ENCODE assay signal across 1 cellular context in genomic region chr7:32587431-32587948, GRCh38.
A peak's percentile ranks its signal among the peaks of the same experiment; 100 is the strongest.
TF ChIP-seq lines count a peak whose summit lies in the region.

No MANE protein-coding gene starts in this region.

TF ChIP-seq in HepG2, 621 proteins besides CTCF, POLR2A, EP300 and RAD21 (continued from another document and continues in another):
- TF ChIP-seq, protein P1, sequence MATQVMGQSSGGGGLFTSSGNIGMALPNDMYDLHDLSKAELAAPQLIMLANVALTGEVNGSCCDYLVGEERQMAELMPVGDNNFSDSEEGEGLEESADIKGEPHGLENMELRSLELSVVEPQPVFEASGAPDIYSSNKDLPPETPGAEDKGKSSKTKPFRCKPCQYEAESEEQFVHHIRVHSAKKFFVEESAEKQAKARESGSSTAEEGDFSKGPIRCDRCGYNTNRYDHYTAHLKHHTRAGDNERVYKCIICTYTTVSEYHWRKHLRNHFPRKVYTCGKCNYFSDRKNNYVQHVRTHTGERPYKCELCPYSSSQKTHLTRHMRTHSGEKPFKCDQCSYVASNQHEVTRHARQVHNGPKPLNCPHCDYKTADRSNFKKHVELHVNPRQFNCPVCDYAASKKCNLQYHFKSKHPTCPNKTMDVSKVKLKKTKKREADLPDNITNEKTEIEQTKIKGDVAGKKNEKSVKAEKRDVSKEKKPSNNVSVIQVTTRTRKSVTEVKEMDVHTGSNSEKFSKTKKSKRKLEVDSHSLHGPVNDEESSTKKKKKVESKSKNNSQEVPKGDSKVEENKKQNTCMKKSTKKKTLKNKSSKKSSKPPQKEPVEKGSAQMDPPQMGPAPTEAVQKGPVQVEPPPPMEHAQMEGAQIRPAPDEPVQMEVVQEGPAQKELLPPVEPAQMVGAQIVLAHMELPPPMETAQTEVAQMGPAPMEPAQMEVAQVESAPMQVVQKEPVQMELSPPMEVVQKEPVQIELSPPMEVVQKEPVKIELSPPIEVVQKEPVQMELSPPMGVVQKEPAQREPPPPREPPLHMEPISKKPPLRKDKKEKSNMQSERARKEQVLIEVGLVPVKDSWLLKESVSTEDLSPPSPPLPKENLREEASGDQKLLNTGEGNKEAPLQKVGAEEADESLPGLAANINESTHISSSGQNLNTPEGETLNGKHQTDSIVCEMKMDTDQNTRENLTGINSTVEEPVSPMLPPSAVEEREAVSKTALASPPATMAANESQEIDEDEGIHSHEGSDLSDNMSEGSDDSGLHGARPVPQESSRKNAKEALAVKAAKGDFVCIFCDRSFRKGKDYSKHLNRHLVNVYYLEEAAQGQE (IDR thresholded peaks at IDR 0.05; ENCODE audit: borderline replicate concordance in 1 of 2, low read depth in 1 of 2, low read length in 2 of 2): 0 out of 4 replicates have a peak, but pooled peaks of 1 of the 2 experiments have one; percentile 13
- TF ChIP-seq ZFP90 (CRISPR knock-in tag; IDR thresholded peaks at IDR 0.05; ENCODE audit: borderline replicate concordance): no peak
- TF ChIP-seq, protein P2, sequence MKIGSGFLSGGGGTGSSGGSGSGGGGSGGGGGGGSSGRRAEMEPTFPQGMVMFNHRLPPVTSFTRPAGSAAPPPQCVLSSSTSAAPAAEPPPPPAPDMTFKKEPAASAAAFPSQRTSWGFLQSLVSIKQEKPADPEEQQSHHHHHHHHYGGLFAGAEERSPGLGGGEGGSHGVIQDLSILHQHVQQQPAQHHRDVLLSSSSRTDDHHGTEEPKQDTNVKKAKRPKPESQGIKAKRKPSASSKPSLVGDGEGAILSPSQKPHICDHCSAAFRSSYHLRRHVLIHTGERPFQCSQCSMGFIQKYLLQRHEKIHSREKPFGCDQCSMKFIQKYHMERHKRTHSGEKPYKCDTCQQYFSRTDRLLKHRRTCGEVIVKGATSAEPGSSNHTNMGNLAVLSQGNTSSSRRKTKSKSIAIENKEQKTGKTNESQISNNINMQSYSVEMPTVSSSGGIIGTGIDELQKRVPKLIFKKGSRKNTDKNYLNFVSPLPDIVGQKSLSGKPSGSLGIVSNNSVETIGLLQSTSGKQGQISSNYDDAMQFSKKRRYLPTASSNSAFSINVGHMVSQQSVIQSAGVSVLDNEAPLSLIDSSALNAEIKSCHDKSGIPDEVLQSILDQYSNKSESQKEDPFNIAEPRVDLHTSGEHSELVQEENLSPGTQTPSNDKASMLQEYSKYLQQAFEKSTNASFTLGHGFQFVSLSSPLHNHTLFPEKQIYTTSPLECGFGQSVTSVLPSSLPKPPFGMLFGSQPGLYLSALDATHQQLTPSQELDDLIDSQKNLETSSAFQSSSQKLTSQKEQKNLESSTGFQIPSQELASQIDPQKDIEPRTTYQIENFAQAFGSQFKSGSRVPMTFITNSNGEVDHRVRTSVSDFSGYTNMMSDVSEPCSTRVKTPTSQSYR (CRISPR knock-in tag; IDR thresholded peaks at IDR 0.05; ENCODE audit: borderline replicate concordance): no peak
- TF ChIP-seq NBN (conservative IDR thresholded peaks at IDR 0.05): no peak
- TF ChIP-seq, protein P3, sequence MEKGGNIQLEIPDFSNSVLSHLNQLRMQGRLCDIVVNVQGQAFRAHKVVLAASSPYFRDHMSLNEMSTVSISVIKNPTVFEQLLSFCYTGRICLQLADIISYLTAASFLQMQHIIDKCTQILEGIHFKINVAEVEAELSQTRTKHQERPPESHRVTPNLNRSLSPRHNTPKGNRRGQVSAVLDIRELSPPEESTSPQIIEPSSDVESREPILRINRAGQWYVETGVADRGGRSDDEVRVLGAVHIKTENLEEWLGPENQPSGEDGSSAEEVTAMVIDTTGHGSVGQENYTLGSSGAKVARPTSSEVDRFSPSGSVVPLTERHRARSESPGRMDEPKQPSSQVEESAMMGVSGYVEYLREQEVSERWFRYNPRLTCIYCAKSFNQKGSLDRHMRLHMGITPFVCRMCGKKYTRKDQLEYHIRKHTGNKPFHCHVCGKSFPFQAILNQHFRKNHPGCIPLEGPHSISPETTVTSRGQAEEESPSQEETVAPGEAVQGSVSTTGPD (CRISPR knock-in tag; IDR thresholded peaks at IDR 0.05): no peak
- no peak for TF ChIP-seq ESRRA (CRISPR knock-in tag; IDR thresholded peaks at IDR 0.05; ENCODE audit: low read depth)
- TF ChIP-seq FOSL1 (CRISPR knock-in tag; IDR thresholded peaks at IDR 0.05; ENCODE audit: borderline replicate concordance): no peak
- TF ChIP-seq ZNF557 (CRISPR knock-in tag; IDR thresholded peaks at IDR 0.05): no peak
- TF ChIP-seq SMAD3 (CRISPR knock-in tag; IDR thresholded peaks at IDR 0.05): no peak
- TF ChIP-seq TCF7 (IDR thresholded peaks at IDR 0.05; ENCODE audit: low read depth): no peak
- no peak for TF ChIP-seq ZNF264 (CRISPR knock-in tag; IDR thresholded peaks at IDR 0.05)
- no peak for TF ChIP-seq PRPF4 (IDR thresholded peaks at IDR 0.05; ENCODE audit: low read depth, low read length, poor library complexity, severe bottlenecking)
- TF ChIP-seq KDM5A (IDR thresholded peaks at IDR 0.05; ENCODE audit: borderline replicate concordance, low read length): no peak
- TF ChIP-seq ZNF496 (CRISPR knock-in tag; IDR thresholded peaks at IDR 0.05; ENCODE audit: insufficient replicate concordance): no peak
- TF ChIP-seq NFIB (CRISPR knock-in tag; IDR thresholded peaks at IDR 0.05; ENCODE audit: borderline replicate concordance): no peak
- peak; percentile 27; the same call in 1 of the 3 replicates for TF ChIP-seq MXI1 (IDR thresholded peaks at IDR 0.05; ENCODE audit: borderline replicate concordance, low read depth, low read length)
- TF ChIP-seq NKX3-1 (CRISPR knock-in tag; IDR thresholded peaks at IDR 0.05): no peak
- TF ChIP-seq BCL6 (CRISPR knock-in tag; IDR thresholded peaks at IDR 0.05): peak; percentile 15; the same call in 1 of the 2 replicates
- TF ChIP-seq MTF2 (CRISPR knock-in tag; IDR thresholded peaks at IDR 0.05; ENCODE audit: borderline replicate concordance): no peak
- TF ChIP-seq NFKBIZ (CRISPR knock-in tag; IDR thresholded peaks at IDR 0.05): no peak
- TF ChIP-seq MBNL3 (CRISPR knock-in tag; conservative IDR thresholded peaks at IDR 0.05): no peak
- no peak for TF ChIP-seq ZSCAN25 (CRISPR knock-in tag; IDR thresholded peaks at IDR 0.05)
- TF ChIP-seq ZNF891 (CRISPR knock-in tag; IDR thresholded peaks at IDR 0.05): no peak
- no peak for TF ChIP-seq ZNF781 (CRISPR knock-in tag; IDR thresholded peaks at IDR 0.05; ENCODE audit: borderline replicate concordance, not compliant biosample characterization)
- no peak for TF ChIP-seq SAFB2 (CRISPR knock-in tag; IDR thresholded peaks at IDR 0.05; ENCODE audit: borderline replicate concordance, low read depth)
- TF ChIP-seq PAWR (CRISPR knock-in tag; IDR thresholded peaks at IDR 0.05; ENCODE audit: borderline replicate concordance): no peak
- TF ChIP-seq, protein P4, sequence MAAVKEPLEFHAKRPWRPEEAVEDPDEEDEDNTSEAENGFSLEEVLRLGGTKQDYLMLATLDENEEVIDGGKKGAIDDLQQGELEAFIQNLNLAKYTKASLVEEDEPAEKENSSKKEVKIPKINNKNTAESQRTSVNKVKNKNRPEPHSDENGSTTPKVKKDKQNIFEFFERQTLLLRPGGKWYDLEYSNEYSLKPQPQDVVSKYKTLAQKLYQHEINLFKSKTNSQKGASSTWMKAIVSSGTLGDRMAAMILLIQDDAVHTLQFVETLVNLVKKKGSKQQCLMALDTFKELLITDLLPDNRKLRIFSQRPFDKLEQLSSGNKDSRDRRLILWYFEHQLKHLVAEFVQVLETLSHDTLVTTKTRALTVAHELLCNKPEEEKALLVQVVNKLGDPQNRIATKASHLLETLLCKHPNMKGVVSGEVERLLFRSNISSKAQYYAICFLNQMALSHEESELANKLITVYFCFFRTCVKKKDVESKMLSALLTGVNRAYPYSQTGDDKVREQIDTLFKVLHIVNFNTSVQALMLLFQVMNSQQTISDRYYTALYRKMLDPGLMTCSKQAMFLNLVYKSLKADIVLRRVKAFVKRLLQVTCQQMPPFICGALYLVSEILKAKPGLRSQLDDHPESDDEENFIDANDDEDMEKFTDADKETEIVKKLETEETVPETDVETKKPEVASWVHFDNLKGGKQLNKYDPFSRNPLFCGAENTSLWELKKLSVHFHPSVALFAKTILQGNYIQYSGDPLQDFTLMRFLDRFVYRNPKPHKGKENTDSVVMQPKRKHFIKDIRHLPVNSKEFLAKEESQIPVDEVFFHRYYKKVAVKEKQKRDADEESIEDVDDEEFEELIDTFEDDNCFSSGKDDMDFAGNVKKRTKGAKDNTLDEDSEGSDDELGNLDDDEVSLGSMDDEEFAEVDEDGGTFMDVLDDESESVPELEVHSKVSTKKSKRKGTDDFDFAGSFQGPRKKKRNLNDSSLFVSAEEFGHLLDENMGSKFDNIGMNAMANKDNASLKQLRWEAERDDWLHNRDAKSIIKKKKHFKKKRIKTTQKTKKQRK (IDR thresholded peaks at IDR 0.05; ENCODE audit: low read length): no peak
- TF ChIP-seq NR2C2 (CRISPR knock-in tag; IDR thresholded peaks at IDR 0.05; ENCODE audit: borderline replicate concordance): no peak
- TF ChIP-seq, protein P5, sequence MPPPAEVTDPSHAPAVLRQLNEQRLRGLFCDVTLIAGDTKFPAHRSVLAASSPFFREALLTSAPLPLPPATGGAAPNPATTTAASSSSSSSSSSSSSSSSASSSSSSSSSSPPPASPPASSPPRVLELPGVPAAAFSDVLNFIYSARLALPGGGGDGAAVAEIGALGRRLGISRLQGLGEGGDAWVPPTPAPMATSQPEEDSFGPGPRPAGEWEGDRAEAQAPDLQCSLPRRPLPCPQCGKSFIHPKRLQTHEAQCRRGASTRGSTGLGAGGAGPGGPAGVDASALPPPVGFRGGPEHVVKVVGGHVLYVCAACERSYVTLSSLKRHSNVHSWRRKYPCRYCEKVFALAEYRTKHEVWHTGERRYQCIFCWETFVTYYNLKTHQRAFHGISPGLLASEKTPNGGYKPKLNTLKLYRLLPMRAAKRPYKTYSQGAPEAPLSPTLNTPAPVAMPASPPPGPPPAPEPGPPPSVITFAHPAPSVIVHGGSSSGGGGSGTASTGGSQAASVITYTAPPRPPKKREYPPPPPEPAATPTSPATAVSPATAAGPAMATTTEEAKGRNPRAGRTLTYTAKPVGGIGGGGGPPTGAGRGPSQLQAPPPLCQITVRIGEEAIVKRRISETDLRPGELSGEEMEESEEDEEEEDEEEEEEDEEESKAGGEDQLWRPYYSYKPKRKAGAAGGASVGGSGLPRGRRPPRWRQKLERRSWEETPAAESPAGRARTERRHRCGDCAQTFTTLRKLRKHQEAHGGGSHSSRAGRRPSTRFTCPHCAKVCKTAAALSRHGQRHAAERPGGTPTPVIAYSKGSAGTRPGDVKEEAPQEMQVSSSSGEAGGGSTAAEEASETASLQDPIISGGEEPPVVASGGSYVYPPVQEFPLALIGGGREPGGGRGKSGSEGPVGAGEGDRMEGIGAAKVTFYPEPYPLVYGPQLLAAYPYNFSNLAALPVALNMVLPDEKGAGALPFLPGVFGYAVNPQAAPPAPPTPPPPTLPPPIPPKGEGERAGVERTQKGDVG (CRISPR knock-in tag; IDR thresholded peaks at IDR 0.05; ENCODE audit: borderline replicate concordance): no peak
- TF ChIP-seq, protein P6, sequence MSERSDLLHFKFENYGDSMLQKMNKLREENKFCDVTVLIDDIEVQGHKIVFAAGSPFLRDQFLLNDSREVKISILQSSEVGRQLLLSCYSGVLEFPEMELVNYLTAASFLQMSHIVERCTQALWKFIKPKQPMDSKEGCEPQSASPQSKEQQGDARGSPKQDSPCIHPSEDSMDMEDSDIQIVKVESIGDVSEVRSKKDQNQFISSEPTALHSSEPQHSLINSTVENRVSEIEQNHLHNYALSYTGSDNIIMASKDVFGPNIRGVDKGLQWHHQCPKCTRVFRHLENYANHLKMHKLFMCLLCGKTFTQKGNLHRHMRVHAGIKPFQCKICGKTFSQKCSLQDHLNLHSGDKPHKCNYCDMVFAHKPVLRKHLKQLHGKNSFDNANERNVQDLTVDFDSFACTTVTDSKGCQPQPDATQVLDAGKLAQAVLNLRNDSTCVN (CRISPR knock-in tag; IDR thresholded peaks at IDR 0.05; ENCODE audit: borderline replicate concordance): no peak
- no peak for TF ChIP-seq RCOR2 (CRISPR knock-in tag; IDR thresholded peaks at IDR 0.05)
- TF ChIP-seq NCOR1 (IDR thresholded peaks at IDR 0.05; ENCODE audit: borderline replicate concordance, low read length): peak; percentile 28; the same call in 1 of the 2 replicates
- TF ChIP-seq ZNF124 (CRISPR knock-in tag; IDR thresholded peaks at IDR 0.05): 0 out of 2 replicates have a peak, but pooled peaks have one; percentile 24
- 0 out of 2 replicates have a peak, but pooled peaks have one; percentile 23 for TF ChIP-seq MIER3 (CRISPR knock-in tag; IDR thresholded peaks at IDR 0.05; ENCODE audit: borderline replicate concordance)
- peak; percentile 46; the same call in 1 of the 2 replicates for TF ChIP-seq ZNF614 (CRISPR knock-in tag; IDR thresholded peaks at IDR 0.05; ENCODE audit: borderline replicate concordance)
- TF ChIP-seq HOXA3 (CRISPR knock-in tag; IDR thresholded peaks at IDR 0.05): no peak
- TF ChIP-seq PCBP2 (optimal IDR thresholded peaks at IDR 0.05; ENCODE audit: low read depth, low read length, poor library complexity, severe bottlenecking): no peak
- TF ChIP-seq YEATS2 (CRISPR knock-in tag; IDR thresholded peaks at IDR 0.05; ENCODE audit: borderline replicate concordance): no peak
- no peak for TF ChIP-seq ZNF75D (CRISPR knock-in tag; IDR thresholded peaks at IDR 0.05; ENCODE audit: borderline replicate concordance)
- no peak for TF ChIP-seq ZNF564 (CRISPR knock-in tag; IDR thresholded peaks at IDR 0.05)
- TF ChIP-seq ZNF24 (IDR thresholded peaks at IDR 0.05): no peak
- TF ChIP-seq NR2F6 (IDR thresholded peaks at IDR 0.05): 0 out of 2 replicates have a peak, but pooled peaks have one; percentile 41
- peak; percentile 44 for TF ChIP-seq NR2F6 (CRISPR knock-in tag; IDR thresholded peaks at IDR 0.05)
- TF ChIP-seq RFXANK (CRISPR knock-in tag; IDR thresholded peaks at IDR 0.05): no peak
- no peak for TF ChIP-seq ZNF335 (CRISPR knock-in tag; IDR thresholded peaks at IDR 0.05)
